ENCODE assay signal across 19 cellular contexts in genomic region chr11:11965656-11966353, GRCh38. TPM values are rescaled to one million over a fixed set of nuclear protein-coding genes. Genes with fewer than 3 reads are reported as not detected.
DNase-seq lines count a peak whose midpoint lies in the region; ATAC-seq, FAIRE-seq and TF ChIP-seq lines count a peak whose summit lies in the region.
"Had no signal": no experiment of that assay in that cellular context is flagged by ENCODE, and none has a peak within 500 bp of the region (broad histone marks: within the 10 kb centered on the region; RNA-seq: fewer than 3 reads in every experiment).

No MANE protein-coding gene starts in this region.

- CTCF ChIA-PET in K562 (lab: Yijun Ruan, JAX; ENCODE audit: low intra/inter-chr PET ratio) (interaction anchor here (0.5 kb wide), 1 partner anchor 163 kb away, joined by 6 read pairs; no protein-coding TSS in a partner anchor), PC-3 (lab: Charles Lee) (no interaction called here)

- peaks cover 14% of the 10 kb centered on the region for H3K27me3 Mint-ChIP-seq in glutamatergic neuron (ENCODE audit: unreplicated experiment)

- peak; percentile 39 for DNase-seq in Right ventricle myocardium superior
- no peak for DNase-seq in left cardiac atrium
- DNase-seq in K562 (ENCODE audit: extremely low read depth in 1 of 4, low spot score in 3 of 4), result no peak
- no peak for DNase-seq in glutamatergic neuron
- DNase-seq in stimulated activated effector memory CD8-positive, alpha-beta T cell treated with anti-CD3 and anti-CD28 coated beads, Interleukin-12 subunit alpha, Interleukin-12 subunit beta, amount 100 ng/mL, for 72 hours (ENCODE audit: low spot score in 2 of 2), result no peak
- no peak for DNase-seq in NCI-H1694 (lab: John Stamatoyannopoulos, UW)
- no peak for DNase-seq in PC-3
- DNase-seq: COR-L47, MG63, NCI-H1105 treated with DMSO at 0.1 percent for 48 hours, NCI-H187 treated with DMSO at 0.1 percent for 48 hours, NCI-H2171 treated with DMSO at 0.1 percent for 48 hours, NCI-H774, SHP77 treated with DMSO at 0.1 percent for 48 hours had no signal

- FAIRE-seq in K562 (lab: Jason Lieb, UNC), result no peak
- FAIRE-seq: GM12878, GM19239 had no signal

- H3K79me2 ChIP-seq in K562 (ENCODE audit: control insufficient read depth, insufficient read depth, low read length), result no peaks in the 10 kb centered on the region
- no peaks in the 10 kb centered on the region for H3K79me2 ChIP-seq in PC-3 (ENCODE audit: low read length)

- peaks cover 8% of the 10 kb centered on the region for H3K36me3 Mint-ChIP-seq in glutamatergic neuron (ENCODE audit: unreplicated experiment)
- peaks cover 4% of the 10 kb centered on the region for H3K36me3 Mint-ChIP-seq in stimulated activated effector memory CD8-positive, alpha-beta T cell treated with anti-CD3 and anti-CD28 coated beads, Interleukin-12 subunit alpha, Interleukin-12 subunit beta, amount 100 ng/mL, for 72 hours
- H3K36me3 Mint-ChIP-seq: CD14-positive monocyte had no signal

- peaks cover 26% of the 10 kb centered on the region for H3K4me1 Mint-ChIP-seq in glutamatergic neuron (ENCODE audit: low read depth, unreplicated experiment)
- peaks cover 34% of the 10 kb centered on the region for H3K4me1 Mint-ChIP-seq in stimulated activated effector memory CD8-positive, alpha-beta T cell treated with anti-CD3 and anti-CD28 coated beads, Interleukin-12 subunit alpha, Interleukin-12 subunit beta, amount 100 ng/mL, for 72 hours
- H3K4me1 Mint-ChIP-seq: CD14-positive monocyte had no signal

- H3K9me2 ChIP-seq in PC-3 (replicated peaks; ENCODE audit: low read length), result no peaks in the 10 kb centered on the region

- WGBS in K562 (ENCODE audit: insufficient coverage, low coverage, missing lambda C conversion rate), result 11% methylated on average over 10 of the region's 10 CpGs

- TF ChIP-seq POLR2A in K562 (conservative IDR thresholded peaks at IDR 0.05), result no peak

- peaks cover 10% of the 10 kb centered on the region; the same call in 1 of the 2 replicates for H4K20me1 ChIP-seq in K562 (replicated peaks; ENCODE audit: control insufficient read depth, insufficient read depth, low read length)
- H4K20me1 ChIP-seq in PC-3 (ENCODE audit: low read length), result no peaks in the 10 kb centered on the region

- H3K9me3 ChIP-seq in K562 (replicated peaks; ENCODE audit: control insufficient read depth, insufficient read depth, low read depth, low read length) (no peaks in the 10 kb centered on the region), PC-3 (ENCODE audit: low read length) (no peaks in the 10 kb centered on the region)
- H3K9me3 ChIP-seq: MG63 had no signal

- no peak for TF ChIP-seq EP300 in K562 (IDR thresholded peaks at IDR 0.05; ENCODE audit: low read length)

- H3K4me3 ChIP-seq in K562 (no peak overlapping the region), PC-3 (ENCODE audit: low read length) (no peak overlapping the region)
- H3K4me3 ChIP-seq: GM12878, GM23338, MG63 had no signal

- H3K27ac ChIP-seq in K562 (ENCODE audit: extremely low read depth, low read depth, low read length) (no peak overlapping the region), PC-3 (ENCODE audit: low read length) (no peak overlapping the region)

- no peak overlapping the region; a peak in 1 of 4 replicates for H3K9ac ChIP-seq in K562 (ENCODE audit: insufficient read depth in 1 of 2, low read depth in 2 of 2, low read length in 2 of 2)
- H3K9ac ChIP-seq in PC-3 (ENCODE audit: low read length), result no peak overlapping the region

- H3K4me2 ChIP-seq in K562 (ENCODE audit: insufficient read depth, low read length) (no peak overlapping the region), PC-3 (ENCODE audit: low read length) (no peak overlapping the region)
- H3K4me2 ChIP-seq: GM23338 had no signal

- TF ChIP-seq RAD21 in K562 (CRISPR knock-in tag; conservative IDR thresholded peaks at IDR 0.05 in 1 of 2, IDR thresholded peaks at IDR 0.05 in 1 of 2), result no peak

- H2AFZ ChIP-seq in K562 (ENCODE audit: low read depth, low read length), result no peak overlapping the region
- H2AFZ ChIP-seq in PC-3 (ENCODE audit: low read length), result no peak overlapping the region
- H2AFZ ChIP-seq: GM23338 had no signal

- peak overlapping the region; percentile 59 for H3K27ac Mint-ChIP-seq in glutamatergic neuron (ENCODE audit: unreplicated experiment)
- peak overlapping the region; percentile 63 for H3K27ac Mint-ChIP-seq in stimulated activated effector memory CD8-positive, alpha-beta T cell treated with anti-CD3 and anti-CD28 coated beads, Interleukin-12 subunit alpha, Interleukin-12 subunit beta, amount 100 ng/mL, for 72 hours
- H3K27ac Mint-ChIP-seq: GM23338 had no signal

- no peaks in the 10 kb centered on the region for H3K9me1 ChIP-seq in K562 (ENCODE audit: control insufficient read depth, insufficient read depth, low read length)

- TF ChIP-seq CTCF in K562 (IDR thresholded peaks at IDR 0.05 in 2 of 3, conservative IDR thresholded peaks at IDR 0.05 in 1 of 3; ENCODE audit: insufficient read depth in 2 of 3, low read depth in 1 of 3, low read length in 3 of 3) (no peak), glutamatergic neuron (IDR thresholded peaks at IDR 0.05; ENCODE audit: partially characterized antibody, unreplicated experiment) (no peak), PC-3 (conservative IDR thresholded peaks at IDR 0.05; ENCODE audit: low read depth, low read length) (no peak)

- H3K9me3 Mint-ChIP-seq in glutamatergic neuron (ENCODE audit: unreplicated experiment), result peaks cover 16% of the 10 kb centered on the region
- H3K9me3 Mint-ChIP-seq in stimulated activated effector memory CD8-positive, alpha-beta T cell treated with anti-CD3 and anti-CD28 coated beads, Interleukin-12 subunit alpha, Interleukin-12 subunit beta, amount 100 ng/mL, for 72 hours, result no peaks in the 10 kb centered on the region
- H3K9me3 Mint-ChIP-seq: GM23338 had no signal

- POLR2A ChIA-PET in K562 (lab: Yijun Ruan, JAX), result interaction anchor here (0.6 to 1.2 kb wide), 5 partner anchors 8 to 612 kb away, joined by 3 read pairs; no protein-coding TSS in a partner anchor
- POLR2A ChIA-PET in PC-3 (lab: Charles Lee; ENCODE audit: unreplicated experiment), result no interaction called here

- peaks cover 33 to 70% of the 10 kb centered on the region in 2 experiments for H3K27me3 ChIP-seq in K562 (ENCODE audit: control insufficient read depth in 2 of 2, insufficient read depth in 2 of 2, low read length in 2 of 2)
- H3K27me3 ChIP-seq in PC-3 (ENCODE audit: low read length), result no peaks in the 10 kb centered on the region
- H3K27me3 ChIP-seq: MG63 had no signal

- H3K4me1 ChIP-seq in K562 (replicated peaks in 1 of 2; ENCODE audit: control insufficient read depth in 2 of 2, insufficient read depth in 2 of 2, low read length in 2 of 2) (peaks cover 0 to 12% of the 10 kb centered on the region in 2 experiments; a peak in 2 of 5 replicates), PC-3 (ENCODE audit: insufficient read depth, low read length) (no peaks in the 10 kb centered on the region; the same call in 1 of the 2 replicates)

- H3K36me3 ChIP-seq in K562 (ENCODE audit: control insufficient read depth, insufficient read depth, low read length) (no peaks in the 10 kb centered on the region), PC-3 (ENCODE audit: low read depth, low read length) (no peaks in the 10 kb centered on the region)

- no peak overlapping the region for H3K4me3 Mint-ChIP-seq in glutamatergic neuron (ENCODE audit: unreplicated experiment)
- no peak overlapping the region for H3K4me3 Mint-ChIP-seq in stimulated activated effector memory CD8-positive, alpha-beta T cell treated with anti-CD3 and anti-CD28 coated beads, Interleukin-12 subunit alpha, Interleukin-12 subunit beta, amount 100 ng/mL, for 72 hours
- H3K4me3 Mint-ChIP-seq: CD14-positive monocyte, GM23338 had no signal

- no peaks in the 10 kb centered on the region for H3F3A ChIP-seq in PC-3 (ENCODE audit: low read length, unreplicated experiment)

- in situ Hi-C loops in K562 (cut with MboI), result no loop called here

- intact Hi-C loops in Right ventricle myocardium superior (cut with DNase I) (loop anchor here (5.0 kb wide), 1 partner anchor 41 kb away; the partner anchor contains the start of gene DKK3), left cardiac atrium (cut with DNase I) (no loop called here), K562 (cut with micrococcal nuclease) (loop anchor here (5.0 kb wide), 1 partner anchor 76 kb away; no protein-coding TSS in a partner anchor), PC-3 (cut with micrococcal nuclease) (no loop called here)

- no TSS peak for BruUV-seq in K562 (replicated peaks; lab: Mats Ljungman, UMichigan)
- no TSS peak for BruUV-seq in PC-3 (replicated peaks; lab: Mats Ljungman, UMichigan)

- ATAC-seq in Right ventricle myocardium superior (ENCODE audit: poor library complexity) (no peak), left cardiac atrium (no peak), K562 (no peak), PC-3 (no peak), GM19455 (IDR thresholded peaks at IDR 0.05; ENCODE audit: unreplicated experiment) (no peak)
- no peak for ATAC-seq in stimulated activated effector memory CD8-positive, alpha-beta T cell treated with anti-CD3 and anti-CD28 coated beads, Interleukin-12 subunit alpha, Interleukin-12 subunit beta, amount 100 ng/mL, for 72 hours

TF ChIP-seq in K562, 482 proteins besides CTCF, POLR2A, EP300 and RAD21 (continues in another document):
- TF ChIP-seq EWSR1 (IDR thresholded peaks at IDR 0.05; ENCODE audit: borderline replicate concordance, low read depth, partially characterized antibody) (no peak), ZNF212 (CRISPR knock-in tag; IDR thresholded peaks at IDR 0.05) (no peak), ZNF184 (CRISPR knock-in tag; IDR thresholded peaks at IDR 0.05) (no peak)

RNA-seq across cellular contexts. Expression of gene DKK3, which starts 42.6 kb away (rescaled TPM):
- 520 TPM for total RNA-seq in Right ventricle myocardium superior
- 1,000 to 10,000 TPM; 1,563 to 1,610 TPM for total RNA-seq in left cardiac atrium
- not detected in 2 replicates for total RNA-seq in K562 (2011; cell fraction: chromatin; rRNA removed; ENCODE audit: low replicate concordance)
- not detected in 2 replicates for total RNA-seq in K562 (2011; cell fraction: nucleolus; rRNA removed)
- total RNA-seq in K562 (2011; cell fraction: nucleoplasm; rRNA removed), result not detected in 2 replicates
- not detected in 2 replicates for total RNA-seq in K562 (2014; rRNA removed)
- total RNA-seq in K562 (2014; rRNA removed; fragmentation: Illumina TruSeq; extraction: Trizol), result not detected in 2 replicates
- total RNA-seq in K562 (2015; rRNA removed; fragmentation: Illumina TruSeq; extraction: Trizol), result not detected in 2 replicates
- total RNA-seq in K562 (2021), result 0.38 and 0.40 TPM in 2 replicates
- 0.14 TPM in 1 of 2 replicates, not detected in the other for polyA plus RNA-seq in K562 (2011; rRNA removed)
- not detected in 2 replicates for polyA plus RNA-seq in K562 (2011; cell fraction: cytosol; rRNA removed)
- not detected in 2 replicates for polyA plus RNA-seq in K562 (2011; cell fraction: nucleus; rRNA removed)
- polyA plus RNA-seq in K562 (2012), result not detected in 2 replicates
- not detected in 2 replicates for polyA plus RNA-seq in K562 (2014; fragmentation: Illumina TruSeq; extraction: Trizol)
- not detected for polyA plus RNA-seq in K562 (2014; fragmentation: Nextera tagmentation; extraction: Ambion mirVana)
- 0.85 TPM in 1 of 2 replicates, not detected in the other for polyA plus RNA-seq in K562 (2014; rRNA removed)
- not detected in 2 replicates for polyA minus RNA-seq in K562 (2011; rRNA and poly(A)+ RNA removed)
- not detected in 2 replicates for polyA minus RNA-seq in K562 (2011; cell fraction: cytosol; rRNA and poly(A)+ RNA removed)
- polyA minus RNA-seq in K562 (2011; cell fraction: nucleus; rRNA and poly(A)+ RNA removed), result not detected in 2 replicates
- total RNA-seq in glutamatergic neuron (ENCODE audit: unreplicated experiment), result 131 TPM
- 0.07 and 0.35 TPM in 2 replicates for total RNA-seq in PC-3 (2014; rRNA removed)
- polyA plus RNA-seq: CD14-positive monocyte had no signal

Comparison
In these comparisons a context has a peak if more than half of its experiments do, and no peak if none do; other contexts are left out.
1. intact Hi-C loops: an anchor here in Right ventricle myocardium superior (5.0 kb wide) and K562 (5.0 kb wide); none called in left cardiac atrium and PC-3.
2. RNA of gene DKK3, which starts 42.6 kb away (total RNA-seq): 1,563 to 1,610 TPM in left cardiac atrium, 520 TPM in Right ventricle myocardium superior (single experiment) and 131 TPM in glutamatergic neuron (single experiment); 0.07 to 0.35 TPM in PC-3 and 0.38 to 0.40 TPM in K562; every median in the first group is over 10 times any median in the second.